ENCODE assay signal across 23 cellular contexts in the genomic region with DNA sequence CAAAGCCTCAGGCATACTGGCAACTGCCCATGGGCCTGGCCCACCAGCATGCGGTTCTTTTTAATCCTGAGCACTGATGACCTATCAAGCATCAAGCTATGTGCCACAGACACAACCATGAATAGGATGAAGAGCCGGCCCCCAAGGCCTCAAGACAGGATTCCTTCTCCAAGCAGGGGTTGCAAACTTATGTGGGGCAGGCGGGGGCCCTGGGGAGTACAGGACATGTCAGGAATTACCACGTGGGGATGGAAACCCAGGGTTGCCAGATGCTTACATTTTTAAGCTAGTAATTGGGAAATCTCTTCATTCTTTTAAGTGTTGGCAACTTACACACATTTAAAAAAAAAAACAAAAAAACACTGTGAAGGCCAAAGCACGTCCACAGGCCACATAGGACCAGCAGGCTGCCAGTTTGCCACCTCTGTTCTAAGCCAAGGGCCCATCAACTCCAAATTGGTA. TPM values are rescaled to one million over a fixed set of nuclear protein-coding genes. Genes with fewer than 3 reads are reported as not detected.
DNase-seq lines count a peak whose midpoint lies in the region; ATAC-seq and TF ChIP-seq lines count a peak whose summit lies in the region.
"Had no signal": no experiment of that assay in that cellular context is flagged by ENCODE, and none has a peak within 500 bp of the region (broad histone marks: within the 10 kb centered on the region; RNA-seq: fewer than 3 reads in every experiment).

No MANE protein-coding gene starts in this region.

- H3K36me3 ChIP-seq in hepatocyte (replicated peaks; ENCODE audit: insufficient read depth, low read depth) (no peaks in the 10 kb centered on the region), thoracic aorta (no peaks in the 10 kb centered on the region)
- H3K36me3 ChIP-seq: upper lobe of left lung had no signal

- no peaks in the 10 kb centered on the region for H3K79me2 ChIP-seq in hepatocyte

- in situ Hi-C loops in G401 (cut with HindIII; ENCODE audit: low sequenced_read_pairs), result no loop called here

- peaks cover 4% of the 10 kb centered on the region for H3K4me1 Mint-ChIP-seq in activated T-cell treated with anti-CD3 and anti-CD28 coated beads, Interleukin-2, amount 50 U/mL, for 24 hours (ENCODE audit: low read depth)
- H3K4me1 Mint-ChIP-seq in activated T-cell treated with anti-CD3 and anti-CD28 coated beads, Interleukin-2, amount 50 U/mL, for 72 hours (ENCODE audit: low read depth), result peaks cover 6% of the 10 kb centered on the region
- peaks cover 4% of the 10 kb centered on the region for H3K4me1 Mint-ChIP-seq in CD4-positive, alpha-beta T cell (ENCODE audit: low read depth)

- intact Hi-C loops in CD4-positive, alpha-beta T cell (cut with DNase I, micrococcal nuclease), result no loop called here

- H3K4me2 ChIP-seq in hepatocyte, result no peak overlapping the region

- no peaks in the 10 kb centered on the region for H3K9me2 ChIP-seq in hepatocyte (replicated peaks; ENCODE audit: insufficient read depth)

- H3K27me3 ChIP-seq in hepatocyte (no peaks in the 10 kb centered on the region), thoracic aorta (replicated peaks; ENCODE audit: insufficient read depth) (no peaks in the 10 kb centered on the region)
- H3K27me3 ChIP-seq in CD4-positive, alpha-beta T cell (ENCODE audit: control insufficient read depth, insufficient read depth, low read length), result no peaks in the 10 kb centered on the region
- H3K27me3 ChIP-seq: upper lobe of left lung had no signal

- no peak overlapping the region for H2AFZ ChIP-seq in hepatocyte

- peaks cover 3% of the 10 kb centered on the region for H3K9me3 Mint-ChIP-seq in activated T-cell treated with anti-CD3 and anti-CD28 coated beads, Interleukin-2, amount 50 U/mL, for 24 hours
- H3K9me3 Mint-ChIP-seq in activated T-cell treated with anti-CD3 and anti-CD28 coated beads, Interleukin-2, amount 50 U/mL, for 72 hours, result peaks cover 0 to 3% of the 10 kb centered on the region in 2 donors
- H3K9me3 Mint-ChIP-seq in CD4-positive, alpha-beta T cell, result no peaks in the 10 kb centered on the region
- H3K9me3 Mint-ChIP-seq: dendritic cell treated with granulocyte-macrophage colony-stimulating factor and Interleukin-4, amounts not matched to agents 40 ng/mL and 50 ng/mL, for 4 days had no signal

- H3K4me1 ChIP-seq in hepatocyte (ENCODE audit: insufficient read depth) (peaks cover 32% of the 10 kb centered on the region), thoracic aorta (ENCODE audit: control insufficient read depth in 1 of 2, low read depth in 2 of 2) (peaks cover 3 to 15% of the 10 kb centered on the region in 2 donors)

- H3K27me3 Mint-ChIP-seq in activated T-cell treated with anti-CD3 and anti-CD28 coated beads, Interleukin-2, amount 50 U/mL, for 24 hours, result no peaks in the 10 kb centered on the region
- no peaks in the 10 kb centered on the region for H3K27me3 Mint-ChIP-seq in activated T-cell treated with anti-CD3 and anti-CD28 coated beads, Interleukin-2, amount 50 U/mL, for 72 hours (ENCODE audit: low read depth)
- no peaks in the 10 kb centered on the region for H3K27me3 Mint-ChIP-seq in CD4-positive, alpha-beta T cell
- H3K27me3 Mint-ChIP-seq: dendritic cell treated with granulocyte-macrophage colony-stimulating factor and Interleukin-4, amounts not matched to agents 40 ng/mL and 50 ng/mL, for 4 days had no signal

- TF ChIP-seq CTCF in cardiac fibroblast (IDR thresholded peaks at IDR 0.05; ENCODE audit: low read depth, low read length), result no peak
- TF ChIP-seq CTCF in hepatocyte (IDR thresholded peaks at IDR 0.05; ENCODE audit: poor library complexity), result no peak
- no peak for TF ChIP-seq CTCF in thoracic aorta (IDR thresholded peaks at IDR 0.05)
- no peak for TF ChIP-seq CTCF in CD4-positive, alpha-beta T cell (IDR thresholded peaks at IDR 0.05)

- H3K36me3 Mint-ChIP-seq in activated T-cell treated with anti-CD3 and anti-CD28 coated beads, Interleukin-2, amount 50 U/mL, for 24 hours (ENCODE audit: low read depth), result peaks cover 90% of the 10 kb centered on the region
- H3K36me3 Mint-ChIP-seq in activated T-cell treated with anti-CD3 and anti-CD28 coated beads, Interleukin-2, amount 50 U/mL, for 72 hours (ENCODE audit: insufficient read depth in 2 of 2), result peaks cover 5 to 18% of the 10 kb centered on the region in 2 donors
- peaks cover 77% of the 10 kb centered on the region for H3K36me3 Mint-ChIP-seq in CD4-positive, alpha-beta T cell (ENCODE audit: low read depth)

- H3K27ac Mint-ChIP-seq in activated T-cell treated with anti-CD3 and anti-CD28 coated beads, Interleukin-2, amount 50 U/mL, for 24 hours, result peak overlapping the region; percentile 38
- H3K27ac Mint-ChIP-seq in activated T-cell treated with anti-CD3 and anti-CD28 coated beads, Interleukin-2, amount 50 U/mL, for 72 hours, result no peak overlapping the region
- H3K27ac Mint-ChIP-seq in CD4-positive, alpha-beta T cell, result no peak overlapping the region
- H3K27ac Mint-ChIP-seq: dendritic cell treated with granulocyte-macrophage colony-stimulating factor and Interleukin-4, amounts not matched to agents 40 ng/mL and 50 ng/mL, for 4 days had no signal

- no peak overlapping the region for H3K4me3 Mint-ChIP-seq in activated T-cell treated with anti-CD3 and anti-CD28 coated beads, Interleukin-2, amount 50 U/mL, for 24 hours
- no peak overlapping the region for H3K4me3 Mint-ChIP-seq in activated T-cell treated with anti-CD3 and anti-CD28 coated beads, Interleukin-2, amount 50 U/mL, for 72 hours
- H3K4me3 Mint-ChIP-seq in CD4-positive, alpha-beta T cell, result no peak overlapping the region
- H3K4me3 Mint-ChIP-seq: dendritic cell treated with granulocyte-macrophage colony-stimulating factor and Interleukin-4, amounts not matched to agents 40 ng/mL and 50 ng/mL, for 4 days had no signal

- no peak for ATAC-seq in activated T-cell treated with anti-CD3 and anti-CD28 coated beads, Interleukin-2, amount 50 U/mL, for 72 hours (replicated peaks in 1 of 2)
- peak; percentile 15 for ATAC-seq in thoracic aorta (ENCODE audit: insufficient number of reproducible peaks, low FRiP score, low read depth)
- ATAC-seq in CD4-positive, alpha-beta T cell (ENCODE audit: poor library complexity), result no peak
- ATAC-seq: GM12878 had no signal

- POLR2A ChIA-PET in CD4-positive, alpha-beta T cell (lab: Charles Lee), result no interaction called here

- no peak for DNase-seq in activated T-cell treated with anti-CD3 and anti-CD28 coated beads, Interleukin-2, amount 50 U/mL, for 24 hours
- DNase-seq in activated T-cell treated with anti-CD3 and anti-CD28 coated beads, Interleukin-2, amount 50 U/mL, for 72 hours, result no peak
- DNase-seq in cardiac fibroblast (ENCODE audit: low read depth in 2 of 2) (peak; percentile 58 to 88), hepatocyte (ENCODE audit: low spot score) (no peak), thoracic aorta (ENCODE audit: low spot score) (no peak), G401 (ENCODE audit: low spot score) (no peak), T-helper 9 cell (no peak)
- DNase-seq in CD4-positive, alpha-beta T cell, result no peak
- DNase-seq: 8988T; activated CD4-positive, CD25-positive, alpha-beta regulatory T cell; activated gamma-delta T cell; erythroblast; H7; hypothalamus; NCI-H146; NCI-H2227 treated with DMSO at 0.1 percent for 48 hours; stimulated activated CD4-positive, alpha-beta T cell treated with anti-CD3 and anti-CD28 coated beads, Interleukin-4, amount 100 ng/mL, for 24 hours; stimulated activated CD8-positive, alpha-beta memory T cell treated with anti-CD3 and anti-CD28 coated beads, Interleukin-4, amount 100 ng/mL, for 48 hours; T-helper 1 cell; upper lobe of left lung had no signal

- WGBS in hepatocyte (ENCODE audit: low lambda C conversion rate, missing lambda C conversion rate), result 93% methylated on average over 5 of the region's 5 CpGs

- peak overlapping the region; percentile 83 for H3K27ac ChIP-seq in hepatocyte
- H3K27ac ChIP-seq in thoracic aorta, result no peak overlapping the region
- no peak overlapping the region for H3K27ac ChIP-seq in CD4-positive, alpha-beta T cell (ENCODE audit: low read depth, low read length)

- no peaks in the 10 kb centered on the region for H3K9me3 ChIP-seq in hepatocyte (ENCODE audit: low read depth)
- no peaks in the 10 kb centered on the region for H3K9me3 ChIP-seq in thoracic aorta
- no peaks in the 10 kb centered on the region for H3K9me3 ChIP-seq in CD4-positive, alpha-beta T cell (ENCODE audit: control insufficient read depth, low read length)
- H3K9me3 ChIP-seq: mucosa of descending colon, upper lobe of left lung had no signal

- CTCF ChIA-PET in CD4-positive, alpha-beta T cell (lab: Charles Lee), result no interaction called here

- no peaks in the 10 kb centered on the region for H4K20me1 ChIP-seq in hepatocyte (ENCODE audit: insufficient read depth, poor library complexity, severe bottlenecking)

- no peak overlapping the region for H3K4me3 ChIP-seq in cardiac fibroblast (replicated peaks in 1 of 2; ENCODE audit: low read depth in 2 of 2, low read length in 2 of 2)
- no peak overlapping the region for H3K4me3 ChIP-seq in hepatocyte
- H3K4me3 ChIP-seq in thoracic aorta, result no peak overlapping the region
- H3K4me3 ChIP-seq: GM12878, mucosa of descending colon, upper lobe of left lung had no signal

RNA-seq across cellular contexts. Expression of a gene that starts 32.9 kb away (rescaled TPM):
- 10 to 100 TPM; 76.9 to 92.5 TPM for total RNA-seq in activated T-cell treated with anti-CD3 and anti-CD28 coated beads, Interleukin-2, amount 50 U/mL, for 72 hours
- total RNA-seq in hepatocyte (62.9 and 64.2 TPM in 2 replicates), thoracic aorta (10 to 100 TPM in 1 of 2 donors, 1 to 10 TPM in 1; 5.3 to 15.4 TPM)
- polyA plus RNA-seq in hepatocyte, result 40.3 and 61.8 TPM in 2 replicates
- 0.31 TPM in 1 of 2 replicates, not detected in the other for total RNA-seq in G401 (2014; rRNA removed; shearing (Covaris generic))
- 10 to 100 TPM; 17.7 to 22.2 TPM for total RNA-seq in CD4-positive, alpha-beta T cell

Comparison
In these comparisons a context has a peak if more than half of its experiments do, and no peak if none do; other contexts are left out.
1. DNase-seq: peak in cardiac fibroblast (2 of 2); none in activated T-cell treated with anti-CD3 and anti-CD28 coated beads, Interleukin-2, amount 50 U/mL, for 24 hours (single experiment), activated T-cell treated with anti-CD3 and anti-CD28 coated beads, Interleukin-2, amount 50 U/mL, for 72 hours (0 of 2), hepatocyte (single experiment), thoracic aorta (single experiment), G401 (single experiment), T-helper 9 cell (single experiment) and CD4-positive, alpha-beta T cell (0 of 10).